ENCODE assay signal across 1 cellular context in genomic region chr14:22598099-22598895, GRCh38.
TF ChIP-seq lines count a peak whose summit lies in the region.

A gene with protein sequence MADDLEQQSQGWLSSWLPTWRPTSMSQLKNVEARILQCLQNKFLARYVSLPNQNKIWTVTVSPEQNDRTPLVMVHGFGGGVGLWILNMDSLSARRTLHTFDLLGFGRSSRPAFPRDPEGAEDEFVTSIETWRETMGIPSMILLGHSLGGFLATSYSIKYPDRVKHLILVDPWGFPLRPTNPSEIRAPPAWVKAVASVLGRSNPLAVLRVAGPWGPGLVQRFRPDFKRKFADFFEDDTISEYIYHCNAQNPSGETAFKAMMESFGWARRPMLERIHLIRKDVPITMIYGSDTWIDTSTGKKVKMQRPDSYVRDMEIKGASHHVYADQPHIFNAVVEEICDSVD (plus strand): TSS chr14:22598300. CDS start chr14:22598307, 7 bp downstream.

TF ChIP-seq in GM12878, 131 proteins besides CTCF, POLR2A, EP300 and RAD21 (continued from another document and continues in another):
- TF ChIP-seq ZBTB40 (IDR thresholded peaks at IDR 0.05; ENCODE audit: borderline replicate concordance) = no peak
- TF ChIP-seq ETV6 (conservative IDR thresholded peaks at IDR 0.05 in 1 of 2, IDR thresholded peaks at IDR 0.05 in 1 of 2; ENCODE audit: borderline replicate concordance in 1 of 2, low read depth in 1 of 2) = no peak
- TF ChIP-seq, protein P1, sequence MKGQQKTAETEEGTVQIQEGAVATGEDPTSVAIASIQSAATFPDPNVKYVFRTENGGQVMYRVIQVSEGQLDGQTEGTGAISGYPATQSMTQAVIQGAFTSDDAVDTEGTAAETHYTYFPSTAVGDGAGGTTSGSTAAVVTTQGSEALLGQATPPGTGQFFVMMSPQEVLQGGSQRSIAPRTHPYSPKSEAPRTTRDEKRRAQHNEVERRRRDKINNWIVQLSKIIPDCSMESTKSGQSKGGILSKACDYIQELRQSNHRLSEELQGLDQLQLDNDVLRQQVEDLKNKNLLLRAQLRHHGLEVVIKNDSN (IDR thresholded peaks at IDR 0.05; ENCODE audit: borderline replicate concordance, extremely low read length, insufficient read depth, low read depth, low read length) = peak; percentile 82
- peak; percentile 88 for TF ChIP-seq NR2F1 (conservative IDR thresholded peaks at IDR 0.05)
- TF ChIP-seq RFX5 (IDR thresholded peaks at IDR 0.05; ENCODE audit: low read depth, low read length) = peak; percentile 52; the same call in 1 of the 2 replicates
- TF ChIP-seq, protein P2, sequence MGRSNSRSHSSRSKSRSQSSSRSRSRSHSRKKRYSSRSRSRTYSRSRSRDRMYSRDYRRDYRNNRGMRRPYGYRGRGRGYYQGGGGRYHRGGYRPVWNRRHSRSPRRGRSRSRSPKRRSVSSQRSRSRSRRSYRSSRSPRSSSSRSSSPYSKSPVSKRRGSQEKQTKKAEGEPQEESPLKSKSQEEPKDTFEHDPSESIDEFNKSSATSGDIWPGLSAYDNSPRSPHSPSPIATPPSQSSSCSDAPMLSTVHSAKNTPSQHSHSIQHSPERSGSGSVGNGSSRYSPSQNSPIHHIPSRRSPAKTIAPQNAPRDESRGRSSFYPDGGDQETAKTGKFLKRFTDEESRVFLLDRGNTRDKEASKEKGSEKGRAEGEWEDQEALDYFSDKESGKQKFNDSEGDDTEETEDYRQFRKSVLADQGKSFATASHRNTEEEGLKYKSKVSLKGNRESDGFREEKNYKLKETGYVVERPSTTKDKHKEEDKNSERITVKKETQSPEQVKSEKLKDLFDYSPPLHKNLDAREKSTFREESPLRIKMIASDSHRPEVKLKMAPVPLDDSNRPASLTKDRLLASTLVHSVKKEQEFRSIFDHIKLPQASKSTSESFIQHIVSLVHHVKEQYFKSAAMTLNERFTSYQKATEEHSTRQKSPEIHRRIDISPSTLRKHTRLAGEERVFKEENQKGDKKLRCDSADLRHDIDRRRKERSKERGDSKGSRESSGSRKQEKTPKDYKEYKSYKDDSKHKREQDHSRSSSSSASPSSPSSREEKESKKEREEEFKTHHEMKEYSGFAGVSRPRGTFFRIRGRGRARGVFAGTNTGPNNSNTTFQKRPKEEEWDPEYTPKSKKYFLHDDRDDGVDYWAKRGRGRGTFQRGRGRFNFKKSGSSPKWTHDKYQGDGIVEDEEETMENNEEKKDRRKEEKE (IDR thresholded peaks at IDR 0.05) = no peak
- TF ChIP-seq IKZF1 (conservative IDR thresholded peaks at IDR 0.05) = peak; percentile 41; the same call in 1 of the 2 replicates
- TF ChIP-seq SMAD1 (IDR thresholded peaks at IDR 0.05; ENCODE audit: low read depth, partially characterized antibody) = no peak
- TF ChIP-seq SP1 (IDR thresholded peaks at IDR 0.05; ENCODE audit: low read depth, low read length) = peak; percentile 59
- no peak for TF ChIP-seq KDM1A (IDR thresholded peaks at IDR 0.05; ENCODE audit: borderline replicate concordance)
- peak; percentile 46; the same call in 1 of the 2 replicates for TF ChIP-seq RAD51 (IDR thresholded peaks at IDR 0.05)
- TF ChIP-seq CBFB (IDR thresholded peaks at IDR 0.05; ENCODE audit: low read depth) = no peak
- TF ChIP-seq, protein P3, sequence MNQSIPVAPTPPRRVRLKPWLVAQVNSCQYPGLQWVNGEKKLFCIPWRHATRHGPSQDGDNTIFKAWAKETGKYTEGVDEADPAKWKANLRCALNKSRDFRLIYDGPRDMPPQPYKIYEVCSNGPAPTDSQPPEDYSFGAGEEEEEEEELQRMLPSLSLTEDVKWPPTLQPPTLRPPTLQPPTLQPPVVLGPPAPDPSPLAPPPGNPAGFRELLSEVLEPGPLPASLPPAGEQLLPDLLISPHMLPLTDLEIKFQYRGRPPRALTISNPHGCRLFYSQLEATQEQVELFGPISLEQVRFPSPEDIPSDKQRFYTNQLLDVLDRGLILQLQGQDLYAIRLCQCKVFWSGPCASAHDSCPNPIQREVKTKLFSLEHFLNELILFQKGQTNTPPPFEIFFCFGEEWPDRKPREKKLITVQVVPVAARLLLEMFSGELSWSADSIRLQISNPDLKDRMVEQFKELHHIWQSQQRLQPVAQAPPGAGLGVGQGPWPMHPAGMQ (IDR thresholded peaks at IDR 0.05; ENCODE audit: borderline replicate concordance) = no peak
- TF ChIP-seq ZNF24 (IDR thresholded peaks at IDR 0.05) = no peak
- TF ChIP-seq SUPT20H (IDR thresholded peaks at IDR 0.05; ENCODE audit: borderline replicate concordance, control insufficient read depth, low read depth, low read length) = no peak
- no peak; the same call in 1 of the 2 replicates for TF ChIP-seq MTA3 (IDR thresholded peaks at IDR 0.05; ENCODE audit: borderline replicate concordance, low read length)
- TF ChIP-seq E2F4 (IDR thresholded peaks at IDR 0.05; ENCODE audit: low read depth, low read length) = 0 out of 2 replicates have a peak, but pooled peaks have one; percentile 31
- no peak for TF ChIP-seq WRNIP1 (IDR thresholded peaks at IDR 0.05; ENCODE audit: borderline replicate concordance, low read depth, low read length)
- no peak for TF ChIP-seq CUX1 (IDR thresholded peaks at IDR 0.05; ENCODE audit: insufficient replicate concordance, low read depth, low read length)
- TF ChIP-seq ZNF384 (IDR thresholded peaks at IDR 0.05; ENCODE audit: borderline replicate concordance, low read depth, low read length) = no peak
- TF ChIP-seq RELA (IDR thresholded peaks at IDR 0.05; ENCODE audit: borderline replicate concordance, partially characterized antibody) = no peak
- TF ChIP-seq SMAD5 (IDR thresholded peaks at IDR 0.05; ENCODE audit: low read depth) = no peak
- TF ChIP-seq NFYA (IDR thresholded peaks at IDR 0.05; ENCODE audit: borderline replicate concordance, low read depth, low read length) = no peak
- TF ChIP-seq NR2C2 (IDR thresholded peaks at IDR 0.05; ENCODE audit: borderline replicate concordance, control insufficient read depth, insufficient read length, low read depth) = no peak
- TF ChIP-seq, protein P4, sequence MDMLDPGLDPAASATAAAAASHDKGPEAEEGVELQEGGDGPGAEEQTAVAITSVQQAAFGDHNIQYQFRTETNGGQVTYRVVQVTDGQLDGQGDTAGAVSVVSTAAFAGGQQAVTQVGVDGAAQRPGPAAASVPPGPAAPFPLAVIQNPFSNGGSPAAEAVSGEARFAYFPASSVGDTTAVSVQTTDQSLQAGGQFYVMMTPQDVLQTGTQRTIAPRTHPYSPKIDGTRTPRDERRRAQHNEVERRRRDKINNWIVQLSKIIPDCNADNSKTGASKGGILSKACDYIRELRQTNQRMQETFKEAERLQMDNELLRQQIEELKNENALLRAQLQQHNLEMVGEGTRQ (IDR thresholded peaks at IDR 0.05; ENCODE audit: borderline replicate concordance, low read depth, low read length) = peak; percentile 56
- TF ChIP-seq KAT2A (conservative IDR thresholded peaks at IDR 0.05; ENCODE audit: control insufficient read depth, low read depth, low read length) = no peak
- TF ChIP-seq SUZ12 (IDR thresholded peaks at IDR 0.05; ENCODE audit: unreplicated experiment) = no peak
- TF ChIP-seq, protein P5, sequence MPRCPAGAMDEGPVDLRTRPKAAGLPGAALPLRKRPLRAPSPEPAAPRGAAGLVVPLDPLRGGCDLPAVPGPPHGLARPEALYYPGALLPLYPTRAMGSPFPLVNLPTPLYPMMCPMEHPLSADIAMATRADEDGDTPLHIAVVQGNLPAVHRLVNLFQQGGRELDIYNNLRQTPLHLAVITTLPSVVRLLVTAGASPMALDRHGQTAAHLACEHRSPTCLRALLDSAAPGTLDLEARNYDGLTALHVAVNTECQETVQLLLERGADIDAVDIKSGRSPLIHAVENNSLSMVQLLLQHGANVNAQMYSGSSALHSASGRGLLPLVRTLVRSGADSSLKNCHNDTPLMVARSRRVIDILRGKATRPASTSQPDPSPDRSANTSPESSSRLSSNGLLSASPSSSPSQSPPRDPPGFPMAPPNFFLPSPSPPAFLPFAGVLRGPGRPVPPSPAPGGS (IDR thresholded peaks at IDR 0.05; ENCODE audit: borderline replicate concordance, insufficient read depth, low read depth, low read length, poor library complexity, severe bottlenecking) = no peak
- no peak for TF ChIP-seq TCF12 (IDR thresholded peaks at IDR 0.05; ENCODE audit: low read depth, low read length)
- 0 out of 4 replicates have a peak, but pooled peaks of 1 of the 2 experiments have one; percentile 19 for TF ChIP-seq IKZF2 (IDR thresholded peaks at IDR 0.05)
- TF ChIP-seq HDGF (IDR thresholded peaks at IDR 0.05) = no peak
- TF ChIP-seq RUNX3 (IDR thresholded peaks at IDR 0.05; ENCODE audit: low read length) = no peak
- TF ChIP-seq ZBTB11 (CRISPR knock-in tag; IDR thresholded peaks at IDR 0.05) = no peak
